In the genomic region with DNA sequence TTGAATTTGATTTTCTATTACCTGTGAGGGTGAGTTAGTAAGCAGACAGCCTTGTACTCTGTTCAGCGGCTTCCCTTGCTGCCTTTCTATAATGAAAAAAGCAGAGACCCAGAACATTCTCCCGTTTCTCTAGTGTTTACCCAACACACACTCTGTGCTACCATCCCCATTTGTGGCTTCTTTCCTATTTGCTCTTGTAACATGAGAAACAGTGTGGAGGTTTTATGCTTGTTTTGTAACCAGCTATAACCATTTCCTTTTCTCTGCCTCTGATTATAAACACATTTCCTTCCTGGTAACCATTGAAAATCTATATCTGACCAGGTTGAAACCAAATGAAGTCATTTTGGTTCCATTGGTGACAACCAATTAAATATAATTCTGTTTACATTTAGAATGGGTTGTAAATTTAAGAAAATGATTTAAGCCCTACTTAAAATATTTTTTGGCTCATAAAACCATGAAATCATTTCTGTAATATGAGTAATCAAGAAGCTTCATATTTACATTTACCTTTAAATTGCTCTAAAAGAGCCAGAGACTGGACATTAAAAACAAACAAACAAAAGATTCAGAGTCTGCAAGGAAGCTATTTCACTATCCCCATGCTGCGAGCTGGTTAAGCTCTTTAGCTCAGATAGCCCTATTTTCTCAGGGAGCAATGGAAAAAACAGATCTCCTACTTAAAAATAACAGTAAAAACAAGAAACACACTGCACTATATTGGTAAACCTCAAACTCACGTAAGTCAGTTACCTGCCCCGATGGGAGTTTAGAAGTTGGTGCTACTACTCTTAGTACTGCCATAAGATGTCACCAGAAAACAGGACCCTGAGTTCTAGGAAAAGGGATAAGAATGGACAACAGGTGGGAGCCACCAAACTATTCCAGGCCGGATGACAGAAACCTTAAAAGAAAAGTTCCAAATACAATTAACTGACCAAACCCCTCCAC, we compare ENCODE assay signal across 8 cellular contexts.
DNase-seq lines count a peak whose midpoint lies in the region; ATAC-seq and TF ChIP-seq lines count a peak whose summit lies in the region.

No MANE protein-coding gene starts in this region.

- H3K4me3 ChIP-seq in NB4 (ENCODE audit: low read depth, low read length), result no peak overlapping the region
- H3K4me3 ChIP-seq in astrocyte of the cerebellum (ENCODE audit: low read depth, low read length), result no peak overlapping the region

- H3K27me3 Mint-ChIP-seq in osteocyte (ENCODE audit: unreplicated experiment), result no peaks in the 10 kb centered on the region

- ATAC-seq in GM19324 (IDR thresholded peaks at IDR 0.05; ENCODE audit: low FRiP score, unreplicated experiment), result peak; percentile 39
- ATAC-seq in GM21360 (IDR thresholded peaks at IDR 0.05; ENCODE audit: unreplicated experiment), result no peak

- H3K4me1 Mint-ChIP-seq in osteocyte (ENCODE audit: unreplicated experiment), result peaks cover 29% of the 10 kb centered on the region

- no peaks in the 10 kb centered on the region for H3K36me3 Mint-ChIP-seq in osteocyte (ENCODE audit: unreplicated experiment)

- no peaks in the 10 kb centered on the region for H3K9me3 Mint-ChIP-seq in osteocyte (ENCODE audit: unreplicated experiment)

- H3K4me3 Mint-ChIP-seq in osteocyte (ENCODE audit: unreplicated experiment), result no peak overlapping the region

- DNase-seq in NB4 (ENCODE audit: low read depth), result peak; percentile 74
- DNase-seq in astrocyte of the cerebellum (ENCODE audit: low read depth), result peak; percentile 35
- DNase-seq in osteocyte (ENCODE audit: extremely low spot score, unreplicated experiment), result no peak
- no peak for DNase-seq in kidney glomerular epithelial cell (lab: John Stamatoyannopoulos, UW)
- DNase-seq in epidermal melanocyte (ENCODE audit: insufficient read length, low spot score), result no peak
- DNase-seq in G401 (ENCODE audit: low spot score), result no peak

- in situ Hi-C loops in astrocyte of the cerebellum (cut with HindIII; ENCODE audit: low sequenced_read_pairs) (loop anchor here (5.0 kb wide), 1 partner anchor 38 kb away; no protein-coding TSS in a partner anchor), G401 (cut with HindIII; ENCODE audit: low sequenced_read_pairs) (loop anchor here (10.0 kb wide), 1 partner anchor 59 kb away; no protein-coding TSS in a partner anchor)

- TF ChIP-seq POLR2A in NB4 (IDR thresholded peaks at IDR 0.05; ENCODE audit: extremely low read depth, insufficient read length), result no peak

- TF ChIP-seq CTCF in NB4 (IDR thresholded peaks at IDR 0.05; ENCODE audit: low read depth, low read length) (no peak), astrocyte of the cerebellum (IDR thresholded peaks at IDR 0.05; ENCODE audit: low read depth, low read length, missing control alignments) (no peak), osteocyte (IDR thresholded peaks at IDR 0.05) (no peak)

- peak overlapping the region; percentile 44 for H3K27ac Mint-ChIP-seq in osteocyte (ENCODE audit: unreplicated experiment)

Comparison
In these comparisons a context has a peak if more than half of its experiments do, and no peak if none do; other contexts are left out.
1. DNase-seq: peak in NB4 (single experiment) and astrocyte of the cerebellum (single experiment); none in osteocyte (single experiment), kidney glomerular epithelial cell (single experiment), epidermal melanocyte (single experiment) and G401 (single experiment).